Comparison of ENCODE assay signal across 11 cellular contexts in the genomic region with DNA sequence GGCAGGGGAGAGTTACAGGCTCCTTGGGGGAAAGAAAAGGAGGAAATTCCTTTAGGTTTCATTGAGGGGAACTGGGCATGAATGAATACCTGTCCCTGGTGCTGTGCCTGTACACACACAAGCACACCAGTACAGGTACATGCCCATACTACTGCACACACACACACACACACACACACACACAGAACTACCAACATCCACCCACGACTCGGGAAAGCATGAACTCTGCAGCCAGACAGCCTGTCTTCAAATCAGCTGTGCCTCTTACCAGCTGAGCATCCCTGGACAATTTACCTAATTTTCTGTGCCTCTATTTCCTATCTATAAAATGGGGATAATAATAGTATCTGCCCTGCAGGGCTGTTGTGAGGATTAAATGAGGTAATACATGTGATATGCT. TPM values are rescaled to one million over a fixed set of nuclear protein-coding genes. Genes with fewer than 3 reads are reported as not detected.
"Had no signal": no experiment of that assay in that cellular context is flagged by ENCODE, and none has a peak within 500 bp of the region (broad histone marks: within the 10 kb centered on the region; RNA-seq: fewer than 3 reads in every experiment).

No MANE protein-coding gene starts in this region.

- H3K4me3 ChIP-seq: GM23248 had no signal

- H3K27ac ChIP-seq: GM23248, HL-60, KMS-11 had no signal

- H3K9me3 Mint-ChIP-seq: IgD-negative memory B cell had no signal

- H3K4me3 Mint-ChIP-seq: HFFc6, IgD-negative memory B cell had no signal

- FAIRE-seq: HepG2 had no signal

- H3K36me3 Mint-ChIP-seq: IgD-negative memory B cell had no signal

- H3K27ac Mint-ChIP-seq: HFFc6, IgD-negative memory B cell had no signal

- DNase-seq: GM23248, GOT3, H7, HCEC 1CT, HFFc6, KBM-7 had no signal

RNA-seq across cellular contexts. Expression of gene GRIK3, which starts 7.2 kb away (rescaled TPM):
- total RNA-seq: GM23248, HepG2, HFFc6, HT1080 had no signal
